ENCODE assay signal across 11 cellular contexts in the genomic region with DNA sequence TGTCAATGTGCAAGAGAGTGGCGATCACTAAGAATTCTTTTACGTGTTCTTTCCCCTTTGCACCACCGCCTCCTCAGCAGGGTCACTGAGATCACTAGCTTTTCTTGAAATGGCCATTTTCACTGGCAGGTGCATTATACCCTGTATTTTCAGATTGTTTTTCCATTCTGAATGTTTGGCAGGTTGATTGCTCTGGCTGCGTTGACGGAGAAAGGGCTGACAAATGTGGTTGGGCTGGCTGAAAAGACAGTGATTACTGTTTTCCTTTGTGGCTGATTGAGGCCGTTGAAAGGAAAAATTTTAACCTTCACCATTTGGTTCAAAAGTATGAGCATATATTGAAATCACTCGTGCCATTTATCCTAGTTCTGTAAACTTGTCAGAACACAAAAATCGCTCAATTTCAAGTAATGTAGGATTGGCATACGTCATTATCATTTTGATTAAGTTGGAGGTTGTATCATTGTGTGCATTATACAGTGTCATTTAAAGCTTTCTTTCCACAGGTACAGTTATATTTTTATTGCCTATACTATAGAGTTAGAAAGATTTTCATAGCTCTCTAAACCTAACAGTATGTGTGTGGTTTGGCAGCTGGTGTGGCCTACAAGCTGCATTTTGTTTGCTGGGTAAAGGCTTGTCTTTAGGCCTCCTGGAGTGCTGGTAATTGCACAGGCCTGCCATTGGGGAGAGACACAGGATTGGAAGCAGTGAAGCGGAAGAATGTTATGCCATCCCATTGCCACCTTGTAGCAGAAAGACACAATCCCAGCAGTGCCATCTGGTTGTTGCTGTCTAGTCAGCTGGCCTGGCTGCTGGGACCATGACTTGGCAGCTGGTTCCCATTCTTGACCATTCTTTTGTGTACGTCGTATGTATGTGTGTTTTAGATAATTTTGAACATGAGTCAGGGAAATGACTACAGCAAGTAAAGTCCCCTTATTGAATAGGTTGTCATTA. TPM values are rescaled to one million over a fixed set of nuclear protein-coding genes. Genes with fewer than 3 reads are reported as not detected.
DNase-seq lines count a peak whose midpoint lies in the region; ATAC-seq and TF ChIP-seq lines count a peak whose summit lies in the region.
"Had no signal": no experiment of that assay in that cellular context is flagged by ENCODE, and none has a peak within 500 bp of the region (broad histone marks: within the 10 kb centered on the region; RNA-seq: fewer than 3 reads in every experiment).

No MANE protein-coding gene starts in this region.

- no peak for ATAC-seq in HG03280 (IDR thresholded peaks at IDR 0.05; ENCODE audit: unreplicated experiment)
- no peak for ATAC-seq in HG02759 (IDR thresholded peaks at IDR 0.05; ENCODE audit: unreplicated experiment)
- no peak for ATAC-seq in left cardiac atrium
- ATAC-seq: GM12878 had no signal

- no peak overlapping the region for H3K4me3 ChIP-seq in HFF-Myc (replicated peaks; ENCODE audit: low read depth, low read length)
- H3K4me3 ChIP-seq: GM12878 had no signal

- peak; percentile 9 for TF ChIP-seq CTCF in HFF-Myc (IDR thresholded peaks at IDR 0.05; ENCODE audit: low read depth, low read length, missing control alignments)

- DNase-seq in HFF-Myc (ENCODE audit: extremely low read depth, low read depth) = peak; percentile 57
- DNase-seq in NCI-H446 (lab: John Stamatoyannopoulos, UW) = peak; percentile 65 to 95
- peak; percentile 30 for DNase-seq in dermis blood vessel endothelial cell
- peak; percentile 9 for DNase-seq in occipital lobe (lab: John Stamatoyannopoulos, UW)
- DNase-seq in activated CD4-positive, CD25-positive, alpha-beta regulatory T cell (lab: John Stamatoyannopoulos, UW) = no peak
- no peak for DNase-seq in left cardiac atrium
- DNase-seq: activated naive CD4-positive, alpha-beta T cell; SIG-M5 had no signal

- intact Hi-C loops in left cardiac atrium (cut with DNase I) = no loop called here

RNA-seq across cellular contexts. Expression of gene DYNC1I2, which starts 36.7 kb away (rescaled TPM):
- total RNA-seq in dermis blood vessel endothelial cell (164 and 211 TPM in 2 replicates), occipital lobe (262 TPM), left cardiac atrium (10 to 100 TPM; 58.6 to 59.9 TPM)

Comparison
In these comparisons a context has a peak if more than half of its experiments do, and no peak if none do; other contexts are left out.
1. DNase-seq: peak in HFF-Myc (single experiment), NCI-H446 (2 of 2), dermis blood vessel endothelial cell (single experiment) and occipital lobe (single experiment); none in activated CD4-positive, CD25-positive, alpha-beta regulatory T cell (0 of 4) and left cardiac atrium (single experiment).